Comparison of ENCODE assay signal across 23 cellular contexts in genomic region chr5:75028090-75028489, GRCh38.
"Had no signal": no experiment of that assay in that cellular context is flagged by ENCODE, and none has a peak within 500 bp of the region (broad histone marks: within the 10 kb centered on the region; RNA-seq: fewer than 3 reads in every experiment).

No MANE protein-coding gene starts in this region.

- H3K9me3 Mint-ChIP-seq: activated CD4-positive, alpha-beta T cell treated with anti-CD3 and anti-CD28 coated beads, Interleukin-2, amount 10 ng/mL, durations not matched to agents 24 days and 14 days; brain; stimulated activated naive CD8-positive, alpha-beta T cell treated with anti-CD3 and anti-CD28 coated beads, Interleukin-15, Interleukin-2, amounts not matched to agents 100 ng/mL and 50 ng/mL, for 24 hours; WTC11 had no signal

- ATAC-seq: left cardiac atrium, mucosa of descending colon, WTC11 had no signal

- H3K4me1 Mint-ChIP-seq: brain, naive B cell had no signal

- H3K36me3 Mint-ChIP-seq: brain, naive B cell, WTC11 had no signal

- H3K36me3 ChIP-seq: colonic mucosa, prostate gland, right atrium auricular region, suprapubic skin, transverse colon, uterus had no signal

- H3K27me3 ChIP-seq: colonic mucosa, right atrium auricular region, suprapubic skin, transverse colon, uterus had no signal

- H3K4me3 Mint-ChIP-seq: activated CD4-positive, alpha-beta T cell treated with anti-CD3 and anti-CD28 coated beads, Interleukin-2, amount 10 ng/mL, durations not matched to agents 24 days and 14 days; brain; naive B cell; stimulated activated naive CD8-positive, alpha-beta T cell treated with anti-CD3 and anti-CD28 coated beads, Interleukin-15, Interleukin-2, amounts not matched to agents 100 ng/mL and 50 ng/mL, for 24 hours; WTC11 had no signal

- H3K4me3 ChIP-seq: colonic mucosa, mucosa of descending colon, prostate gland, right atrium auricular region, suprapubic skin, transverse colon, uterus had no signal

- H3K27me3 Mint-ChIP-seq: brain; stimulated activated naive CD8-positive, alpha-beta T cell treated with anti-CD3 and anti-CD28 coated beads, Interleukin-15, Interleukin-2, amounts not matched to agents 100 ng/mL and 50 ng/mL, for 24 hours had no signal

- H3K27ac ChIP-seq: colonic mucosa, prostate gland, right atrium auricular region, suprapubic skin, transverse colon, uterus had no signal

- H3K4me1 ChIP-seq: colonic mucosa, prostate gland, right atrium auricular region, suprapubic skin, uterus had no signal

- DNase-seq: activated CD4-positive, alpha-beta T cell treated with anti-CD3 and anti-CD28 coated beads, Interleukin-2, amount 10 ng/mL, durations not matched to agents 24 days and 14 days; activated CD8-positive, alpha-beta memory T cell treated with anti-CD3 and anti-CD28 coated beads for 24 hours; activated CD8-positive, alpha-beta memory T cell treated with anti-CD3 and anti-CD28 coated beads, Interleukin-2, amount 50 U/mL, for 48 hours; activated naive CD4-positive, alpha-beta T cell treated with anti-CD3 and anti-CD28 coated beads, Interleukin-2, amount 50 U/mL, for 16 hours; caudate nucleus; colonic mucosa; foreskin melanocyte; glutamatergic neuron; hippocampal formation; left cardiac atrium; mesenchymal stem cell; mucosa of descending colon; naive B cell; stimulated activated CD4-positive, alpha-beta T cell treated with anti-CD3 and anti-CD28 coated beads, Interleukin-12 subunit alpha, Interleukin-12 subunit beta, amount 100 ng/mL, for 4 hours; stimulated activated CD4-positive, alpha-beta T cell treated with anti-CD3 and anti-CD28 coated beads, Interleukin-2, amount 100 ng/mL, for 24 hours; transverse colon; uterus had no signal

- H3K27ac Mint-ChIP-seq: activated CD4-positive, alpha-beta T cell treated with anti-CD3 and anti-CD28 coated beads, Interleukin-2, amount 10 ng/mL, durations not matched to agents 24 days and 14 days; brain; naive B cell; stimulated activated naive CD8-positive, alpha-beta T cell treated with anti-CD3 and anti-CD28 coated beads, Interleukin-15, Interleukin-2, amounts not matched to agents 100 ng/mL and 50 ng/mL, for 24 hours; WTC11 had no signal

- H3K9me3 ChIP-seq: colonic mucosa, mucosa of descending colon, prostate gland, right atrium auricular region, suprapubic skin, transverse colon, uterus had no signal
